Comparison of ENCODE assay signal across 34 cellular contexts in genomic region chr1:203826175-203826574, GRCh38.
"Had no signal": no experiment of that assay in that cellular context is flagged by ENCODE, and none has a peak within 500 bp of the region (broad histone marks: within the 10 kb centered on the region; RNA-seq: fewer than 3 reads in every experiment).

No MANE protein-coding gene starts in this region.

- H3K9me3 ChIP-seq: adrenal gland, body of pancreas, breast epithelium had no signal

- H3K27ac ChIP-seq: adrenal gland, body of pancreas, brain microvascular endothelial cell, breast epithelium, WERI-Rb-1 had no signal

- ATAC-seq: activated CD8-positive, alpha-beta T cell treated with anti-CD3 and anti-CD28 coated beads for 36 hours; activated naive CD4-positive, alpha-beta T cell treated with anti-CD3 and anti-CD28 coated beads, Interleukin-2, amount 50 U/mL, for 72 hours; activated T-cell treated with anti-CD3 and anti-CD28 coated beads, Interleukin-2, amount 50 U/mL, for 4 hours; activated T-cell treated with anti-CD3 and anti-CD28 coated beads, Interleukin-2, amount 50 U/mL, for 72 hours; activated T-helper 17 cell treated with anti-CD3 and anti-CD28 coated beads, Interleukin-2, amount 50 U/mL, for 72 hours; body of pancreas had no signal

- H3K4me1 ChIP-seq: body of pancreas, breast epithelium had no signal

- H3K27ac Mint-ChIP-seq: activated B cell treated with CpG ODN at 0.5 μM for 24 hours; activated CD4-positive, alpha-beta memory T cell treated with anti-CD3 and anti-CD28 coated beads for 36 hours; activated CD4-positive, alpha-beta T cell treated with anti-CD3 and anti-CD28 coated beads, Interleukin-2, amount 10 ng/mL, durations not matched to agents 24 days and 14 days; activated CD8-positive, alpha-beta T cell treated with anti-CD3 and anti-CD28 coated beads for 36 hours; activated naive CD4-positive, alpha-beta T cell treated with anti-CD3 and anti-CD28 coated beads, Interleukin-2, amount 50 U/mL, for 72 hours; activated naive CD8-positive, alpha-beta T cell treated with anti-CD3 and anti-CD28 coated beads for 36 hours; activated T-helper 1 cell treated with anti-CD3 and anti-CD28 coated beads, Interleukin-12 subunit alpha, Interleukin-12 subunit beta, Interleukin-2, Interleukin-4 antibody, amounts not matched to agents 30 ng/mL and 10 ng/mL and 1 ng/mL, durations not matched to agents 14 hours and 24 hours and 36 hours; activated T-helper 17 cell treated with anti-CD3 and anti-CD28 coated beads, Interleukin-2, amount 50 U/mL, for 72 hours; T-helper 1 cell treated with Interleukin-12 subunit alpha and Interleukin-12 subunit beta and Interleukin-4 antibody, amounts not matched to agents 30 μg/mL and 1 μg/mL, for 36 hours; T-helper 2 cell treated with Interferon-gamma antibody and Interleukin-4, amounts not matched to agents 5 μg/mL and 100 μg/mL, for 36 hours had no signal

- DNase-seq: activated B cell treated with CpG ODN at 0.5 μM for 24 hours; activated CD4-positive, alpha-beta memory T cell treated with anti-CD3 and anti-CD28 coated beads for 36 hours; activated CD4-positive, alpha-beta T cell treated with anti-CD3 and anti-CD28 coated beads for 4 hours; activated CD4-positive, alpha-beta T cell treated with anti-CD3 and anti-CD28 coated beads, Interleukin-2, amount 10 ng/mL, durations not matched to agents 24 days and 14 days; activated CD4-positive, alpha-beta T cell treated with anti-CD3 and anti-CD28 coated beads, Interleukin-2, amount 50 U/mL, for 1 hour; activated CD4-positive, alpha-beta T cell treated with anti-CD3 and anti-CD28 coated beads, Interleukin-2, amount 50 U/mL, for 4 hours; activated CD4-positive, CD25-positive, alpha-beta regulatory T cell treated with anti-CD3 and anti-CD28 coated beads, Interleukin-2, amount 50 U/mL, for 72 hours; activated CD8-positive, alpha-beta memory T cell treated with anti-CD3 and anti-CD28 coated beads, Interleukin-2, amount 50 U/mL, for 4 hours; activated CD8-positive, alpha-beta T cell treated with anti-CD3 and anti-CD28 coated beads for 36 hours; activated effector memory CD4-positive, alpha-beta T cell treated with anti-CD3 and anti-CD28 coated beads, Interleukin-2, amount 50 U/mL, for 16 hours; activated gamma-delta T cell treated with Interleukin-2 at 50 U/mL for 16 hours; activated naive CD4-positive, alpha-beta T cell; activated naive CD4-positive, alpha-beta T cell treated with anti-CD3 and anti-CD28 coated beads, Interleukin-2, amount 10 ng/mL, durations not matched to agents 7 days and 5 days; activated naive CD8-positive, alpha-beta T cell treated with anti-CD3 and anti-CD28 coated beads for 36 hours; activated T-cell treated with anti-CD3 and anti-CD28 coated beads for 4 hours; activated T-cell treated with anti-CD3 and anti-CD28 coated beads, Interleukin-2, amount 50 U/mL, for 1 hour; activated T-cell treated with anti-CD3 and anti-CD28 coated beads, Interleukin-2, amount 50 U/mL, for 4 hours; activated T-cell treated with anti-CD3 and anti-CD28 coated beads, Interleukin-2, amount 50 U/mL, for 72 hours; adrenal gland; amniotic stem cell; aorta; body of pancreas; brain microvascular endothelial cell; central memory CD4-positive, alpha-beta T cell; T-helper 1 cell; T-helper 2 cell; T-helper 9 cell; WERI-Rb-1 had no signal

- H3K9me3 Mint-ChIP-seq: activated B cell treated with CpG ODN at 0.5 μM for 24 hours; activated CD4-positive, alpha-beta memory T cell treated with anti-CD3 and anti-CD28 coated beads for 36 hours; activated CD4-positive, alpha-beta T cell treated with anti-CD3 and anti-CD28 coated beads, Interleukin-2, amount 10 ng/mL, durations not matched to agents 24 days and 14 days; activated CD8-positive, alpha-beta T cell treated with anti-CD3 and anti-CD28 coated beads for 36 hours; activated naive CD4-positive, alpha-beta T cell treated with anti-CD3 and anti-CD28 coated beads, Interleukin-2, amount 10 ng/mL, durations not matched to agents 7 days and 5 days; activated naive CD4-positive, alpha-beta T cell treated with anti-CD3 and anti-CD28 coated beads, Interleukin-2, amount 50 U/mL, for 72 hours; activated naive CD8-positive, alpha-beta T cell treated with anti-CD3 and anti-CD28 coated beads for 36 hours; activated T-cell treated with anti-CD3 and anti-CD28 coated beads, Interleukin-2, amount 50 U/mL, for 4 hours; activated T-cell treated with anti-CD3 and anti-CD28 coated beads, Interleukin-2, amount 50 U/mL, for 72 hours; activated T-helper 1 cell treated with anti-CD3 and anti-CD28 coated beads, Interleukin-12 subunit alpha, Interleukin-12 subunit beta, Interleukin-2, Interleukin-4 antibody, amounts not matched to agents 30 ng/mL and 10 ng/mL and 1 ng/mL, durations not matched to agents 14 hours and 24 hours and 36 hours; activated T-helper 17 cell treated with anti-CD3 and anti-CD28 coated beads, Interleukin-2, amount 50 U/mL, for 72 hours; T-helper 1 cell treated with Interleukin-12 subunit alpha and Interleukin-12 subunit beta and Interleukin-4 antibody, amounts not matched to agents 30 μg/mL and 1 μg/mL, for 36 hours; T-helper 2 cell treated with Interferon-gamma antibody and Interleukin-4, amounts not matched to agents 5 μg/mL and 100 μg/mL, for 36 hours had no signal

- H3K4me3 ChIP-seq: adrenal gland, body of pancreas, breast epithelium had no signal

- H3K27me3 ChIP-seq: adrenal gland, body of pancreas, brain microvascular endothelial cell, breast epithelium had no signal

- H3K27me3 Mint-ChIP-seq: activated B cell treated with CpG ODN at 0.5 μM for 24 hours; activated CD4-positive, alpha-beta memory T cell treated with anti-CD3 and anti-CD28 coated beads for 36 hours; activated CD4-positive, alpha-beta T cell treated with anti-CD3 and anti-CD28 coated beads, Interleukin-2, amount 10 ng/mL, durations not matched to agents 24 days and 14 days; activated CD8-positive, alpha-beta T cell treated with anti-CD3 and anti-CD28 coated beads for 36 hours; activated naive CD4-positive, alpha-beta T cell treated with anti-CD3 and anti-CD28 coated beads, Interleukin-2, amount 10 ng/mL, durations not matched to agents 7 days and 5 days; activated naive CD8-positive, alpha-beta T cell treated with anti-CD3 and anti-CD28 coated beads for 36 hours; activated T-helper 17 cell treated with anti-CD3 and anti-CD28 coated beads, Interleukin-2, amount 50 U/mL, for 72 hours had no signal

- H3K4me3 Mint-ChIP-seq: activated B cell treated with CpG ODN at 0.5 μM for 24 hours; activated CD4-positive, alpha-beta memory T cell treated with anti-CD3 and anti-CD28 coated beads for 36 hours; activated CD4-positive, alpha-beta T cell treated with anti-CD3 and anti-CD28 coated beads, Interleukin-2, amount 10 ng/mL, durations not matched to agents 24 days and 14 days; activated CD8-positive, alpha-beta T cell treated with anti-CD3 and anti-CD28 coated beads for 36 hours; activated naive CD4-positive, alpha-beta T cell treated with anti-CD3 and anti-CD28 coated beads, Interleukin-2, amount 10 ng/mL, durations not matched to agents 7 days and 5 days; activated naive CD8-positive, alpha-beta T cell treated with anti-CD3 and anti-CD28 coated beads for 36 hours; activated T-cell treated with anti-CD3 and anti-CD28 coated beads, Interleukin-2, amount 50 U/mL, for 4 hours; activated T-cell treated with anti-CD3 and anti-CD28 coated beads, Interleukin-2, amount 50 U/mL, for 72 hours; activated T-helper 1 cell treated with anti-CD3 and anti-CD28 coated beads, Interleukin-12 subunit alpha, Interleukin-12 subunit beta, Interleukin-2, Interleukin-4 antibody, amounts not matched to agents 30 ng/mL and 10 ng/mL and 1 ng/mL, durations not matched to agents 14 hours and 24 hours and 36 hours; activated T-helper 17 cell treated with anti-CD3 and anti-CD28 coated beads, Interleukin-2, amount 50 U/mL, for 72 hours; T-helper 1 cell treated with Interleukin-12 subunit alpha and Interleukin-12 subunit beta and Interleukin-4 antibody, amounts not matched to agents 30 μg/mL and 1 μg/mL, for 36 hours; T-helper 2 cell treated with Interferon-gamma antibody and Interleukin-4, amounts not matched to agents 5 μg/mL and 100 μg/mL, for 36 hours had no signal
